Comparison of ENCODE assay signal across 23 cellular contexts in the genomic region with DNA sequence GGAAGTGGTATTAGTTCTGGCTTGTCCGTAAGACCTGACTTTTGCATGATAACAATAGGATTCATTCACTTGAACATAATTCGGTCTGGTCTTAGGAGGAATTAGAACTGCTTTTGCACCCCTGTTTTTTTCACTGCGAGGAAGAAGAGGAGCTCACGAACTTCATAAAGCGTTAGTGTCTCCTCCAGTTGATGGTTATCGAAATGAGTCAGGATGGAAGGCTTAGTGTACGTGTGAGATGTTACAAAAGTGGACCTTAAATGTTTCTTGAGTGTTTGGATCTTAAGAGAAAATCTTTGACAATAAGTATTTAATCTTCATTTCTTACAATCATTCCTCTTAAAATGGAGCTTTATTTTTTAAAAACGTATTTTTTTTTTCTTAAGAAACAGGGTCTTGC. TPM values are rescaled to one million over a fixed set of nuclear protein-coding genes. Genes with fewer than 3 reads are reported as not detected.
DNase-seq lines count a peak whose midpoint lies in the region; ATAC-seq and TF ChIP-seq lines count a peak whose summit lies in the region.
"Had no signal": no experiment of that assay in that cellular context is flagged by ENCODE, and none has a peak within 500 bp of the region (broad histone marks: within the 10 kb centered on the region; RNA-seq: fewer than 3 reads in every experiment).

No MANE protein-coding gene starts in this region.

- POLR2A ChIA-PET in activated CD4-positive, alpha-beta memory T cell treated with anti-CD3 and anti-CD28 coated beads, Interleukin-2, amount 10 ng/mL, durations not matched to agents 7 days and 5 days (lab: Charles Lee): interaction anchor here (1.0 to 2.0 kb wide), 3 partner anchors 14 to 16 kb away, joined by 4 to 7 read pairs (median 5); no protein-coding TSS in a partner anchor
- POLR2A ChIA-PET in activated CD4-positive, alpha-beta memory T cell treated with anti-CD3 and anti-CD28 coated beads for 36 hours (lab: Charles Lee): interaction anchor here (2.0 kb wide), 1 partner anchor 14 kb away, joined by 4 read pairs; no protein-coding TSS in a partner anchor
- POLR2A ChIA-PET in CD4-positive, alpha-beta memory T cell (lab: Charles Lee; ENCODE audit: partially characterized antibody): interaction anchor here (1.4 to 5.6 kb wide), 4 partner anchors 13 to 199 kb away, joined by 3 to 45 read pairs (median 24); no protein-coding TSS in a partner anchor
- POLR2A ChIA-PET in WTC11 (lab: Charles Lee): interaction anchor here (0.6 kb wide), 1 partner anchor 10 kb away, joined by 3 read pairs; no protein-coding TSS in a partner anchor

- no peaks in the 10 kb centered on the region for H3K9me3 ChIP-seq in CD4-positive, alpha-beta memory T cell (ENCODE audit: control insufficient read depth in 1 of 2, low read length in 2 of 2)
- no peaks in the 10 kb centered on the region for H3K9me3 ChIP-seq in neutrophil
- H3K9me3 ChIP-seq: right lobe of liver, thoracic aorta, vagina had no signal

- no peak overlapping the region for H3K27ac ChIP-seq in CD4-positive, alpha-beta memory T cell (ENCODE audit: low read depth, low read length)
- H3K27ac ChIP-seq in neutrophil: peak overlapping the region; percentile 85
- H3K27ac ChIP-seq: right lobe of liver, thoracic aorta, vagina had no signal

- no peak overlapping the region for H3K4me3 ChIP-seq in CD4-positive, alpha-beta memory T cell (ENCODE audit: low read length in 2 of 2)
- no peak overlapping the region for H3K4me3 ChIP-seq in neutrophil (ENCODE audit: low read depth in 1 of 2, low read length in 1 of 2)
- H3K4me3 ChIP-seq: right lobe of liver, thoracic aorta, vagina had no signal

- ATAC-seq in WTC11 (no peak), GM19463 (IDR thresholded peaks at IDR 0.05; ENCODE audit: unreplicated experiment) (no peak), left lobe of liver (no peak)
- ATAC-seq: right lobe of liver had no signal

- no peak for DNase-seq in activated CD4-positive, alpha-beta memory T cell treated with anti-CD3 and anti-CD28 coated beads, Interleukin-2, amount 10 ng/mL, durations not matched to agents 7 days and 5 days
- DNase-seq in activated CD4-positive, alpha-beta memory T cell treated with anti-CD3 and anti-CD28 coated beads for 36 hours: no peak
- DNase-seq in CD4-positive, alpha-beta memory T cell: no peak
- DNase-seq in WTC11 (ENCODE audit: low spot score): no peak
- DNase-seq in NCI-H2107 treated with DMSO at 0.1 percent for 48 hours (lab: John Stamatoyannopoulos, UW; ENCODE audit: unreplicated experiment): no peak
- DNase-seq in left lobe of liver (ENCODE audit: low spot score): no peak
- DNase-seq: activated CD4-positive, alpha-beta T cell treated with anti-CD3 and anti-CD28 coated beads, Interleukin-2, amount 10 ng/mL, durations not matched to agents 7 days and 5 days; activated effector memory CD4-positive, alpha-beta T cell treated with Interleukin-2 at 50 U/mL for 16 hours; central memory CD4-positive, alpha-beta T cell; DMS79; GDM1; KG1; NCI-H1417; NCI-H2081; NCI-H345; NCI-H82; posterior cingulate gyrus; right lobe of liver; stimulated activated naive B cell treated with anti-CD40 and anti-IgM and Interleukin-4, amounts not matched to agents 10 μg/mL and 1 μg/mL and 100 μg/mL, for 72 hours had no signal

- TF ChIP-seq CTCF in WTC11 (IDR thresholded peaks at IDR 0.05) (no peak), neutrophil (IDR thresholded peaks at IDR 0.05) (no peak)

- peaks cover 65% of the 10 kb centered on the region for H3K4me1 ChIP-seq in CD4-positive, alpha-beta memory T cell (ENCODE audit: insufficient read depth, low read length)
- H3K4me1 ChIP-seq in neutrophil (ENCODE audit: control insufficient read depth in 1 of 2, insufficient read depth in 1 of 2, low read depth in 1 of 2, low read length in 1 of 2): peaks cover 48 to 50% of the 10 kb centered on the region in 2 experiments

- peaks cover 65% of the 10 kb centered on the region for H3K4me1 Mint-ChIP-seq in activated CD4-positive, alpha-beta memory T cell treated with anti-CD3 and anti-CD28 coated beads, Interleukin-2, amount 10 ng/mL, durations not matched to agents 7 days and 5 days
- H3K4me1 Mint-ChIP-seq in activated CD4-positive, alpha-beta memory T cell treated with anti-CD3 and anti-CD28 coated beads for 36 hours (ENCODE audit: low read depth): peaks cover 71% of the 10 kb centered on the region
- peaks cover 52 to 82% (median 70%) of the 10 kb centered on the region in 4 donors for H3K4me1 Mint-ChIP-seq in CD4-positive, alpha-beta memory T cell
- peaks cover 47% of the 10 kb centered on the region for H3K4me1 Mint-ChIP-seq in WTC11

- H3K27me3 Mint-ChIP-seq in activated CD4-positive, alpha-beta memory T cell treated with anti-CD3 and anti-CD28 coated beads, Interleukin-2, amount 10 ng/mL, durations not matched to agents 7 days and 5 days: no peaks in the 10 kb centered on the region
- no peaks in the 10 kb centered on the region for H3K27me3 Mint-ChIP-seq in activated CD4-positive, alpha-beta memory T cell treated with anti-CD3 and anti-CD28 coated beads for 36 hours
- H3K27me3 Mint-ChIP-seq in CD4-positive, alpha-beta memory T cell: no peaks in the 10 kb centered on the region
- no peaks in the 10 kb centered on the region for H3K27me3 Mint-ChIP-seq in WTC11 (ENCODE audit: low read depth)
- H3K27me3 Mint-ChIP-seq: activated CD4-positive, alpha-beta T cell treated with anti-CD3 and anti-CD28 coated beads, Interleukin-2, amount 10 ng/mL, durations not matched to agents 7 days and 5 days; stimulated activated naive B cell treated with anti-CD40 and anti-IgM and Interleukin-4, amounts not matched to agents 10 μg/mL and 1 μg/mL and 100 μg/mL, for 72 hours had no signal

- no peaks in the 10 kb centered on the region for H3K27me3 ChIP-seq in CD4-positive, alpha-beta memory T cell (ENCODE audit: insufficient read depth, low read length)
- H3K27me3 ChIP-seq in neutrophil: no peaks in the 10 kb centered on the region
- H3K27me3 ChIP-seq: right lobe of liver, vagina had no signal

- H3K27ac Mint-ChIP-seq in activated CD4-positive, alpha-beta memory T cell treated with anti-CD3 and anti-CD28 coated beads, Interleukin-2, amount 10 ng/mL, durations not matched to agents 7 days and 5 days: peak overlapping the region; percentile 77
- H3K27ac Mint-ChIP-seq in activated CD4-positive, alpha-beta memory T cell treated with anti-CD3 and anti-CD28 coated beads for 36 hours: no peak overlapping the region
- H3K27ac Mint-ChIP-seq in CD4-positive, alpha-beta memory T cell: peak overlapping the region in 5 of 7 donors; percentile 4 to 85 (median 64)
- H3K27ac Mint-ChIP-seq in WTC11: peak overlapping the region; percentile 90
- H3K27ac Mint-ChIP-seq: activated CD4-positive, alpha-beta T cell treated with anti-CD3 and anti-CD28 coated beads, Interleukin-2, amount 10 ng/mL, durations not matched to agents 7 days and 5 days had no signal

- no peak overlapping the region for H3K4me3 Mint-ChIP-seq in activated CD4-positive, alpha-beta memory T cell treated with anti-CD3 and anti-CD28 coated beads, Interleukin-2, amount 10 ng/mL, durations not matched to agents 7 days and 5 days
- H3K4me3 Mint-ChIP-seq in activated CD4-positive, alpha-beta memory T cell treated with anti-CD3 and anti-CD28 coated beads for 36 hours: no peak overlapping the region
- peak overlapping the region in 1 of 8 donors; percentile 58 for H3K4me3 Mint-ChIP-seq in CD4-positive, alpha-beta memory T cell
- H3K4me3 Mint-ChIP-seq in WTC11: no peak overlapping the region
- H3K4me3 Mint-ChIP-seq: activated CD4-positive, alpha-beta T cell treated with anti-CD3 and anti-CD28 coated beads, Interleukin-2, amount 10 ng/mL, durations not matched to agents 7 days and 5 days had no signal

- peaks cover 27% of the 10 kb centered on the region for H3K36me3 Mint-ChIP-seq in activated CD4-positive, alpha-beta memory T cell treated with anti-CD3 and anti-CD28 coated beads, Interleukin-2, amount 10 ng/mL, durations not matched to agents 7 days and 5 days (ENCODE audit: low read depth)
- H3K36me3 Mint-ChIP-seq in activated CD4-positive, alpha-beta memory T cell treated with anti-CD3 and anti-CD28 coated beads for 36 hours: peaks cover 14% of the 10 kb centered on the region
- H3K36me3 Mint-ChIP-seq in CD4-positive, alpha-beta memory T cell: peaks cover 0 to 10% of the 10 kb centered on the region in 2 donors
- no peaks in the 10 kb centered on the region; the same call in 1 of the 2 replicates for H3K36me3 Mint-ChIP-seq in WTC11

- H3K36me3 ChIP-seq in CD4-positive, alpha-beta memory T cell (ENCODE audit: insufficient read depth, low read length): no peaks in the 10 kb centered on the region
- no peaks in the 10 kb centered on the region for H3K36me3 ChIP-seq in neutrophil
- H3K36me3 ChIP-seq: right lobe of liver, thoracic aorta, vagina had no signal

- intact Hi-C loops in activated CD4-positive, alpha-beta memory T cell treated with anti-CD3 and anti-CD28 coated beads for 36 hours (cut with micrococcal nuclease): loop anchor here (2.0 kb wide), 1 partner anchor 14 kb away; no protein-coding TSS in a partner anchor
- intact Hi-C loops in CD4-positive, alpha-beta memory T cell (cut with micrococcal nuclease): no loop called here

- H3K9me3 Mint-ChIP-seq in activated CD4-positive, alpha-beta memory T cell treated with anti-CD3 and anti-CD28 coated beads, Interleukin-2, amount 10 ng/mL, durations not matched to agents 7 days and 5 days: no peaks in the 10 kb centered on the region
- H3K9me3 Mint-ChIP-seq in activated CD4-positive, alpha-beta memory T cell treated with anti-CD3 and anti-CD28 coated beads for 36 hours: no peaks in the 10 kb centered on the region
- H3K9me3 Mint-ChIP-seq in CD4-positive, alpha-beta memory T cell: no peaks in the 10 kb centered on the region
- H3K9me3 Mint-ChIP-seq in WTC11: no peaks in the 10 kb centered on the region
- H3K9me3 Mint-ChIP-seq: activated CD4-positive, alpha-beta T cell treated with anti-CD3 and anti-CD28 coated beads, Interleukin-2, amount 10 ng/mL, durations not matched to agents 7 days and 5 days; stimulated activated naive B cell treated with anti-CD40 and anti-IgM and Interleukin-4, amounts not matched to agents 10 μg/mL and 1 μg/mL and 100 μg/mL, for 72 hours had no signal

- CTCF ChIA-PET in activated CD4-positive, alpha-beta memory T cell treated with anti-CD3 and anti-CD28 coated beads, Interleukin-2, amount 10 ng/mL, durations not matched to agents 7 days and 5 days (lab: Charles Lee): interaction anchor here (0.6 to 15.8 kb wide), 15 partner anchors 10 to 319 kb away, joined by 3 to 259 read pairs (median 5); a partner anchor contains a TSS
- CTCF ChIA-PET in activated CD4-positive, alpha-beta memory T cell treated with anti-CD3 and anti-CD28 coated beads for 36 hours (lab: Charles Lee): interaction anchor here (0.6 to 8.7 kb wide), 10 partner anchors 13 to 244 kb away, joined by 3 to 141 read pairs (median 14); no protein-coding TSS in a partner anchor
- CTCF ChIA-PET in CD4-positive, alpha-beta memory T cell (lab: Charles Lee; ENCODE audit: partially characterized antibody): interaction anchor here (0.8 to 8.7 kb wide), 18 partner anchors 10 to 334 kb away, joined by 3 to 289 read pairs (median 8); a partner anchor contains a TSS
- CTCF ChIA-PET in WTC11 (lab: Charles Lee): interaction anchor here (0.7 to 4.2 kb wide), 9 partner anchors 14 to 219 kb away, joined by 3 to 46 read pairs (median 17); no protein-coding TSS in a partner anchor

RNA-seq across cellular contexts. Expression of a gene that starts 52.8 kb away (rescaled TPM):
- total RNA-seq in activated CD4-positive, alpha-beta memory T cell treated with anti-CD3 and anti-CD28 coated beads, Interleukin-2, amount 10 ng/mL, durations not matched to agents 7 days and 5 days: 10 to 100 TPM; 92.2 to 94.4 TPM
- 100 to 1,000 TPM; 105 to 108 TPM for total RNA-seq in activated CD4-positive, alpha-beta memory T cell treated with anti-CD3 and anti-CD28 coated beads for 36 hours
- total RNA-seq in CD4-positive, alpha-beta memory T cell: 10 to 100 TPM; 89.0 to 93.2 TPM
- polyA plus RNA-seq in CD4-positive, alpha-beta memory T cell: 100 to 1,000 TPM; 269 to 419 TPM
- total RNA-seq in WTC11 (2021) (138 to 152 TPM (median 139 TPM) in 3 replicates), left lobe of liver (33.8 TPM)
